Comparison of ENCODE assay signal across 10 cellular contexts in the genomic region with DNA sequence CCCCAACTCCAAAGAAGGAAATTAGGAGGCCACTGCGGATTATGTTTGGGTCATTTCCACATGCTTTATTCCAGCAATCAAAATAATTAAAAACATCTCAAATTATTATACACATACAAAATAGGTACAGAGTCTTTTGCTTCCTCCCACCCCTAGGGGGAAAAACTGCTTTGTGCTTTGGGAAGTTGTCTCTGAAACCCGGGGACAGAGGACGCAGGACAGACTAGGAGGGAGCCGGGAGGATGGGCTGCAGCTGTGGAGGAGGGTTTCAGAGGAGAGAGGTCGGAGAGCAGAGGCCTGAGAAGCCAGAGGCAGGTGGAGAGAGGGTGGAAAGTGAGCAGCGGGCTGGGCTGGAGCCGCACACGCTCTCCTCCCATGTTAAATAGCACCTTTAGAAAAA. TPM values are rescaled to one million over a fixed set of nuclear protein-coding genes. Genes with fewer than 3 reads are reported as not detected.
DNase-seq lines count a peak whose midpoint lies in the region; ATAC-seq and TF ChIP-seq lines count a peak whose summit lies in the region.
"Had no signal": no experiment of that assay in that cellular context is flagged by ENCODE, and none has a peak within 500 bp of the region (broad histone marks: within the 10 kb centered on the region; RNA-seq: fewer than 3 reads in every experiment).

No MANE protein-coding gene starts in this region.

- intact Hi-C loops in Panc1 (cut with micrococcal nuclease; ENCODE audit: unreplicated experiment): no loop called here
- intact Hi-C loops in spleen (cut with DNase I; ENCODE audit: low total_unique reads): no loop called here

- no peaks in the 10 kb centered on the region for H3K9me3 ChIP-seq in Panc1 (ENCODE audit: control insufficient read depth, insufficient read depth, low read depth, low read length)
- no peaks in the 10 kb centered on the region for H3K9me3 ChIP-seq in spleen

- POLR2A ChIA-PET in Panc1 (lab: Charles Lee): no interaction called here

- H3K36me3 ChIP-seq in Panc1 (ENCODE audit: control insufficient read depth, insufficient read depth, low read length): no peaks in the 10 kb centered on the region
- H3K36me3 ChIP-seq in spleen: peaks cover 0 to 38% (median 0%) of the 10 kb centered on the region in 6 donors

- CTCF ChIA-PET in Panc1 (lab: Charles Lee): no interaction called here

- H3K27ac ChIP-seq in Panc1 (ENCODE audit: low read length): peak overlapping the region; percentile 40; the same call in 1 of the 2 replicates
- H3K27ac ChIP-seq in spleen: peak overlapping the region in 7 of 8 donors; percentile 12 to 77 (median 62)

- TF ChIP-seq CTCF in Panc1 (IDR thresholded peaks at IDR 0.05) (no peak), spleen (IDR thresholded peaks at IDR 0.05 in 8 of 11, conservative IDR thresholded peaks at IDR 0.05 in 3 of 11) (no peak)

- no TSS peak for BruUV-seq in Panc1 (replicated peaks; lab: Mats Ljungman, UMichigan)

- H3K4me3 ChIP-seq in Panc1 (ENCODE audit: low read depth in 2 of 2, low read length in 2 of 2) (peak overlapping the region in 1 of 2 experiments; percentile 26; a peak in 2 of 4 replicates), spleen (peak overlapping the region in 3 of 8 donors; percentile 2 to 48 (median 6))

- in situ Hi-C loops in Panc1 (cut with HindIII; ENCODE audit: low pct_unique_long_range_greater_than_20kb, low sequenced_read_pairs): no loop called here

- DNase-seq in SIG-M5 treated with dmso at 0.1 percent for 504 hours (lab: John Stamatoyannopoulos, UW; ENCODE audit: unreplicated experiment): peak; percentile 8
- no peak for DNase-seq in SIG-M5 (lab: John Stamatoyannopoulos, UW)
- DNase-seq in Panc1 (ENCODE audit: low read depth, low spot score): no peak
- peak; percentile 56 for DNase-seq in fibroblast of peridontal ligament (ENCODE audit: extremely low read depth)
- no peak for DNase-seq in spleen
- DNase-seq in NCI-H2196 treated with DMSO at 0.1 percent for 48 hours (lab: John Stamatoyannopoulos, UW; ENCODE audit: unreplicated experiment): no peak
- no peak for DNase-seq in DMS79 treated with DMSO at 0.1 percent for 48 hours (lab: John Stamatoyannopoulos, UW)
- no peak for DNase-seq in H4 (ENCODE audit: low spot score)
- DNase-seq: NCI-H1436 treated with DMSO at 0.1 percent for 48 hours; stimulated activated CD4-positive, alpha-beta T cell treated with anti-CD3 and anti-CD28 coated beads, Interleukin-15, amount 100 ng/mL, for 24 hours had no signal

- no peak for TF ChIP-seq POLR2A in spleen (IDR thresholded peaks at IDR 0.05)

- H3K27me3 ChIP-seq in Panc1 (ENCODE audit: control insufficient read depth, insufficient read depth, low read length) (no peaks in the 10 kb centered on the region), spleen (replicated peaks in 1 of 7) (no peaks in the 10 kb centered on the region)

- 30 to 37% (median 32%) methylated on average over 8 of the region's 8 CpGs for WGBS in spleen, 5 donors

- H3K4me1 ChIP-seq in Panc1 (ENCODE audit: control insufficient read depth, insufficient read depth, low read length) (peaks cover 14% of the 10 kb centered on the region), spleen (peaks cover 7 to 46% (median 28%) of the 10 kb centered on the region in 6 donors)

- peak; percentile 52; the same call in 1 of the 2 replicates for ATAC-seq in Panc1

RNA-seq across cellular contexts. Expression of a gene that starts 17.4 kb away (rescaled TPM):
- total RNA-seq in Panc1 (2021; ENCODE audit: unreplicated experiment): 52.7 TPM
- polyA plus RNA-seq in Panc1 (2012; ENCODE audit: insufficient read length): 67.6 TPM
- total RNA-seq in spleen: 100 to 1,000 TPM in 2 of 7 donors, 10 to 100 TPM in 4, 1 to 10 TPM in 1; 7.4 to 458 (median 65.4) TPM
- polyA plus RNA-seq in spleen: 10 to 100 TPM in 2 of 3 donors, 1 to 10 TPM in 1; 7.1 to 24.0 (median 11.3) TPM
- total RNA-seq in H4 (2014; rRNA removed; shearing (Covaris generic)): 11.1 and 25.7 TPM in 2 replicates

RNA-seq across cellular contexts. Expression of a gene that starts 18.3 kb away (rescaled TPM):
- total RNA-seq in Panc1 (2021; ENCODE audit: unreplicated experiment): not detected
- polyA plus RNA-seq in Panc1 (2012; ENCODE audit: insufficient read length): not detected
- total RNA-seq in spleen: 1 to 10 TPM in 6 of 7 donors, not detected in 1; 1.2 to 4.7 (median 2.7) TPM
- 1 to 10 TPM; 3.7 to 5.9 (median 5.7) TPM for polyA plus RNA-seq in spleen
- 0.45 TPM in 1 of 2 replicates, not detected in the other for total RNA-seq in H4 (2014; rRNA removed; shearing (Covaris generic))

RNA-seq across cellular contexts. Expression of a gene that starts 33.6 kb away (rescaled TPM):
- total RNA-seq in Panc1 (2021; ENCODE audit: unreplicated experiment): 114 TPM
- polyA plus RNA-seq in Panc1 (2012; ENCODE audit: insufficient read length): 149 TPM
- total RNA-seq in spleen: 100 to 1,000 TPM in 4 of 7 donors, 10 to 100 TPM in 3; 54.1 to 136 (median 112) TPM
- polyA plus RNA-seq in spleen: 100 to 1,000 TPM in 1 of 3 donors, 10 to 100 TPM in 2; 30.0 to 105 (median 40.9) TPM
- 16.3 and 18.5 TPM in 2 replicates for total RNA-seq in H4 (2014; rRNA removed; shearing (Covaris generic))

RNA-seq across cellular contexts. Expression of a gene that starts 54.1 kb away (rescaled TPM):
- 6.9 TPM for total RNA-seq in Panc1 (2021; ENCODE audit: unreplicated experiment)
- 8.6 TPM for polyA plus RNA-seq in Panc1 (2012; ENCODE audit: insufficient read length)
- 1 to 10 TPM; 1.2 to 7.5 (median 4.1) TPM for total RNA-seq in spleen
- 1 to 10 TPM; 1.1 to 1.9 (median 1.1) TPM for polyA plus RNA-seq in spleen
- total RNA-seq in H4 (2014; rRNA removed; shearing (Covaris generic)): 0.70 and 1.2 TPM in 2 replicates

Comparison
In these comparisons a context has a peak if more than half of its experiments do, and no peak if none do; other contexts are left out.
1. DNase-seq: peak in SIG-M5 treated with dmso at 0.1 percent for 504 hours (single experiment) and fibroblast of peridontal ligament (single experiment); none in SIG-M5 (single experiment), Panc1 (single experiment), spleen (single experiment), NCI-H2196 treated with DMSO at 0.1 percent for 48 hours (single experiment), DMS79 treated with DMSO at 0.1 percent for 48 hours (single experiment) and H4 (single experiment).